In the genomic region with DNA sequence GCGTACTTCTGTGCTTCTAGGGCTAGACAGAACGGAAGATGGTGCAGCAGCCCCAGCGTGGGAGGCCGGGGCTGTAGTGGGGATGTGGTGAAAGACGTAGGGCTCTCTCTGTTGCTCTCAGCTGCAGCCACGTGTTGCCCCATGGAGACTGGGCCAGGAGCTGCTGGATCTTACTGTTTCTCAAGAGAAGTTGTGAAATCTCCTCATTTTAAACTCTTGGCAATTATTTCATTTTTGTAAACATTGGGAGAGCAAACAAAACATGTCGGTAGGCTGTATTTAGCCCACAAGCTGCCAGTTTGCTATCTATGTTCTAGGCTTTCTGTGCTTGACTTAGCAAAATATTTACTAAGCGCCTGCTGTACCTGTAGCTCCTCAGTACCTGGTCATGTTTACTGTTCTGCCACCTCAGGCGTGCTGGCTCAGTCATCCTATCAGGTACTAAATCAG, we compare ENCODE assay signal across 9 cellular contexts. TPM values are rescaled to one million over a fixed set of nuclear protein-coding genes. Genes with fewer than 3 reads are reported as not detected.
DNase-seq lines count a peak whose midpoint lies in the region; ATAC-seq and TF ChIP-seq lines count a peak whose summit lies in the region.
"Had no signal": no experiment of that assay in that cellular context is flagged by ENCODE, and none has a peak within 500 bp of the region (broad histone marks: within the 10 kb centered on the region; RNA-seq: fewer than 3 reads in every experiment).

No MANE protein-coding gene starts in this region.

- peaks cover 42% of the 10 kb centered on the region for H3K79me2 ChIP-seq in osteoblast (ENCODE audit: insufficient read depth, low read length)

- TF ChIP-seq CTCF in osteoblast (IDR thresholded peaks at IDR 0.05; ENCODE audit: extremely low read depth, low read depth, low read length) (no peak), nephron progenitor cell (IDR thresholded peaks at IDR 0.05) (no peak)

- H3K4me3 ChIP-seq in endocrine pancreas (ENCODE audit: control insufficient read depth, insufficient read depth, low read length), result peak overlapping the region; percentile 37
- H3K4me3 ChIP-seq in osteoblast (ENCODE audit: insufficient read depth, low read length), result no peak overlapping the region

- H3K27me3 ChIP-seq in endocrine pancreas (ENCODE audit: control insufficient read depth, insufficient read depth, low read length), result no peaks in the 10 kb centered on the region
- no peaks in the 10 kb centered on the region for H3K27me3 ChIP-seq in osteoblast (ENCODE audit: insufficient read depth, low read length)

- H3K36me3 Mint-ChIP-seq in T-helper 17 cell (ENCODE audit: low read depth), result peaks cover 2% of the 10 kb centered on the region
- H3K36me3 Mint-ChIP-seq in nephron progenitor cell (ENCODE audit: low read depth), result peaks cover 15% of the 10 kb centered on the region

- H3K4me1 Mint-ChIP-seq in T-helper 17 cell (peaks cover 11% of the 10 kb centered on the region), nephron progenitor cell (peaks cover 15% of the 10 kb centered on the region)

- H3K9me3 ChIP-seq in endocrine pancreas (ENCODE audit: control insufficient read depth, low read length) (no peaks in the 10 kb centered on the region), osteoblast (ENCODE audit: low read depth, low read length) (no peaks in the 10 kb centered on the region), T-helper 17 cell (ENCODE audit: control insufficient read depth, low read length, poor library complexity, severe bottlenecking) (no peaks in the 10 kb centered on the region)

- peak overlapping the region; percentile 40 for H3K27ac ChIP-seq in osteoblast (ENCODE audit: low read depth, low read length)

- H2AFZ ChIP-seq in osteoblast (ENCODE audit: low read length), result peak overlapping the region; percentile 20

- no peaks in the 10 kb centered on the region for H3K27me3 Mint-ChIP-seq in T-helper 17 cell
- no peaks in the 10 kb centered on the region for H3K27me3 Mint-ChIP-seq in nephron progenitor cell (ENCODE audit: low read depth, poor library complexity)

- no peak overlapping the region for H3K4me3 Mint-ChIP-seq in T-helper 17 cell
- no peak overlapping the region for H3K4me3 Mint-ChIP-seq in nephron progenitor cell

- H3K36me3 ChIP-seq in endocrine pancreas (ENCODE audit: control insufficient read depth, insufficient read depth, low read length), result no peaks in the 10 kb centered on the region
- H3K36me3 ChIP-seq in osteoblast (ENCODE audit: insufficient read depth, low read length), result no peaks in the 10 kb centered on the region

- no peak for ATAC-seq in T-helper 17 cell

- H3K9ac ChIP-seq in endocrine pancreas (ENCODE audit: control insufficient read depth, insufficient read depth, low read length), result peak overlapping the region; percentile 49

- H3K4me1 ChIP-seq in endocrine pancreas (ENCODE audit: control insufficient read depth, insufficient read depth, low read length) (peaks cover 14% of the 10 kb centered on the region), osteoblast (ENCODE audit: insufficient read depth, low read length) (peaks cover 18% of the 10 kb centered on the region)

- no peaks in the 10 kb centered on the region for H3K9me3 Mint-ChIP-seq in nephron progenitor cell

- DNase-seq in COLO668 (lab: John Stamatoyannopoulos, UW; ENCODE audit: unreplicated experiment) (peak; percentile 60), HuH-7.5 (ENCODE audit: low spot score) (peak; percentile 39), osteoblast (ENCODE audit: insufficient read length, low spot score, missing footprints) (peak; percentile 89), T-helper 17 cell (no peak), nephron progenitor cell (no peak)
- DNase-seq in activated CD4-positive, alpha-beta T cell treated with anti-CD3 and anti-CD28 coated beads for 4 hours, result no peak
- no peak for DNase-seq in activated CD4-positive, CD25-positive, alpha-beta regulatory T cell treated with anti-CD3 and anti-CD28 coated beads, Interleukin-2, amount 50 U/mL, for 72 hours
- DNase-seq: SHP77 treated with DMSO at 0.1 percent for 48 hours had no signal

- H3K4me2 ChIP-seq in osteoblast (ENCODE audit: insufficient read depth, low read length), result peak overlapping the region; percentile 41

- H3K27ac Mint-ChIP-seq in T-helper 17 cell (no peak overlapping the region), nephron progenitor cell (no peak overlapping the region)

- peaks cover 20% of the 10 kb centered on the region for H4K20me1 ChIP-seq in osteoblast (ENCODE audit: insufficient read depth, low read length)

RNA-seq across cellular contexts. Expression of a gene that starts 15.9 kb away (rescaled TPM):
- total RNA-seq in osteoblast (41.5 and 42.0 TPM in 2 replicates), T-helper 17 cell (10 to 100 TPM; 34.7 to 39.7 TPM)

RNA-seq across cellular contexts. Expression of a gene that starts 35.8 kb away (rescaled TPM):
- 606 and 693 TPM in 2 replicates for total RNA-seq in osteoblast
- 1,000 to 10,000 TPM; 1,753 to 1,861 TPM for total RNA-seq in T-helper 17 cell

RNA-seq across cellular contexts. Expression of a gene that starts 50.8 kb away (rescaled TPM):
- total RNA-seq in osteoblast (29.8 and 31.1 TPM in 2 replicates), T-helper 17 cell (10 to 100 TPM; 67.8 to 80.6 TPM)

Comparison
In these comparisons a context has a peak if more than half of its experiments do, and no peak if none do; other contexts are left out.
1. DNase-seq: peak in COLO668 (single experiment), HuH-7.5 (single experiment) and osteoblast (single experiment); none in activated CD4-positive, alpha-beta T cell treated with anti-CD3 and anti-CD28 coated beads for 4 hours (0 of 2), activated CD4-positive, CD25-positive, alpha-beta regulatory T cell treated with anti-CD3 and anti-CD28 coated beads, Interleukin-2, amount 50 U/mL, for 72 hours (single experiment), T-helper 17 cell (0 of 3) and nephron progenitor cell (single experiment).